In the genomic region with DNA sequence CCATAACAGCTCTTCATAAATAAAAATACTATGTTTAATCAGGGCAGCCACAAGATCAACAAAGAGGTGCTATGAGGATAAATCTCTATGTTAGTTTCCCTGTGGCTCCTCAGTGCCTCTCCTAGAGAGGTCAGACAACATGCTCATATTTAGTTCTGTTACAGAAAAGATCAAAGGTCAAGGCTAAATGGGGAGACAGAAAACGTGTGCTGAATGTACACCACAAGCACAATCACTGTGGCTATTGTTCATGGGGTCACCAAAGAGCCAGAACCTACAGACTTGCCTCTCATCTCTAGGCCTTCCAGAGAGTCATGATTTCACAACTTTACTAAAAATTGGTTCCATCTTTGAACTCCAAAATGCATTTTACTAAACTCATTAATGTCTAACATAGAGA, we compare ENCODE assay signal across 1 cellular context.
TF ChIP-seq lines count a peak whose summit lies in the region.

No MANE protein-coding gene starts in this region.

TF ChIP-seq in HepG2, 621 proteins besides CTCF, POLR2A, EP300 and RAD21 (continued from another document):
- no peak for TF ChIP-seq PRDM10 (CRISPR knock-in tag; IDR thresholded peaks at IDR 0.05; ENCODE audit: low read depth)
- peak; percentile 79 for TF ChIP-seq SOX5 (CRISPR knock-in tag; IDR thresholded peaks at IDR 0.05; ENCODE audit: borderline replicate concordance)
- TF ChIP-seq PHF21A (CRISPR knock-in tag; IDR thresholded peaks at IDR 0.05), result no peak
- TF ChIP-seq HNF4A (CRISPR knock-in tag; IDR thresholded peaks at IDR 0.05), result peak; percentile 60
- TF ChIP-seq THAP11 (CRISPR knock-in tag; IDR thresholded peaks at IDR 0.05), result no peak
- TF ChIP-seq NR3C1 (CRISPR knock-in tag; IDR thresholded peaks at IDR 0.05), result no peak
- TF ChIP-seq NFKB2 (CRISPR knock-in tag; IDR thresholded peaks at IDR 0.05; ENCODE audit: borderline replicate concordance), result no peak
- TF ChIP-seq ZSCAN20 (CRISPR knock-in tag; IDR thresholded peaks at IDR 0.05; ENCODE audit: borderline replicate concordance), result no peak
- no peak for TF ChIP-seq YEATS2 (CRISPR knock-in tag; IDR thresholded peaks at IDR 0.05; ENCODE audit: borderline replicate concordance)
- no peak for TF ChIP-seq ZKSCAN1 (IDR thresholded peaks at IDR 0.05; ENCODE audit: low read length)
- no peak for TF ChIP-seq ZBTB33 (CRISPR knock-in tag; IDR thresholded peaks at IDR 0.05)
- no peak for TF ChIP-seq TOPORS (CRISPR knock-in tag; IDR thresholded peaks at IDR 0.05)
- no peak for TF ChIP-seq HNRNPUL1 (IDR thresholded peaks at IDR 0.05; ENCODE audit: low read depth, low read length)
- TF ChIP-seq SMAD1 (CRISPR knock-in tag; IDR thresholded peaks at IDR 0.05; ENCODE audit: borderline replicate concordance, low read depth), result no peak
- TF ChIP-seq NR2F2 (IDR thresholded peaks at IDR 0.05; ENCODE audit: borderline replicate concordance, low read depth), result peak; percentile 64; the same call in 1 of the 2 replicates
- no peak for TF ChIP-seq ZBTB14 (CRISPR knock-in tag; IDR thresholded peaks at IDR 0.05)
- TF ChIP-seq RBM22 (optimal IDR thresholded peaks at IDR 0.05; ENCODE audit: low read length), result no peak
- TF ChIP-seq NR2C2 (CRISPR knock-in tag; IDR thresholded peaks at IDR 0.05; ENCODE audit: borderline replicate concordance), result peak; percentile 36; the same call in 1 of the 2 replicates
- TF ChIP-seq BHLHE40 (IDR thresholded peaks at IDR 0.05; ENCODE audit: low read length), result no peak; the same call in 1 of the 2 replicates
- TF ChIP-seq RARA (CRISPR knock-in tag; IDR thresholded peaks at IDR 0.05), result peak; percentile 51; the same call in 1 of the 2 replicates
TF ChIP-seq in HepG2: peak in this region for 11.
